Comparison of ENCODE assay signal across 19 cellular contexts in the genomic region with DNA sequence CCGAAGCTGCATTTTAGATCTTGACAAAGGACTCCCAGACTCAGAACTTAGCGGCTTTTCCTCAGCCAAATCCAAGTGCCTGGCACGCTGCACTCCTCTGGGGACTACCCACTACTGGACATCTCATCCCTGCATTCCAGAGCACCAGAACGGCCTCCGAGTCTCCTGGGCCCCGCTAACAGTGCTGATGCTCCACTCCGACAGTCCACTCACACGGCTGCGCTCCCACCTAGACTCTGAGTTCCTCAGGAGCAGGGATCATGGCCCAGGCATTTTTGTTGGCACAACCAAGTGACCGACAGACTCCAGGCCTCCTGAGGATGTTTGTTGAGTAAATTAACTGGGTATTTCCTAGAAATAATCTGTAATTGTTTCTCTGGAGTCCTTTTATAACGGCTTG.
A peak's percentile ranks its signal among the peaks of the same experiment; 100 is the strongest.
DNase-seq lines count a peak whose midpoint lies in the region; ATAC-seq and TF ChIP-seq lines count a peak whose summit lies in the region.
"Had no signal": no experiment of that assay in that cellular context is flagged by ENCODE, and none has a peak within 500 bp of the region (broad histone marks: within the 10 kb centered on the region; RNA-seq: fewer than 3 reads in every experiment).

No MANE protein-coding gene starts in this region.

- H4K91ac ChIP-seq in H9 (ENCODE audit: insufficient read length, low read depth, low read length), result no peak overlapping the region

- H3K27ac Mint-ChIP-seq in H9 (peak overlapping the region in 2 of 3 experiments; percentile 20 to 92; a peak in 2 of 7 replicates), mesothelial cell of epicardium (peak overlapping the region; percentile 57)
- H3K27ac Mint-ChIP-seq: CD8-positive, alpha-beta T cell had no signal

- H3K4ac ChIP-seq in H9 (ENCODE audit: low read depth, low read length), result no peak overlapping the region

- no peaks in the 10 kb centered on the region for H3K27me3 Mint-ChIP-seq in H9 (ENCODE audit: low read depth)
- no peaks in the 10 kb centered on the region for H3K27me3 Mint-ChIP-seq in mesothelial cell of epicardium (ENCODE audit: low read depth)

- H3K36me3 ChIP-seq in ascending aorta (peaks cover 89 to 97% of the 10 kb centered on the region in 2 donors), thoracic aorta (peaks cover 74% of the 10 kb centered on the region), stomach (peaks cover under 1 to 86% (median 49%) of the 10 kb centered on the region in 4 donors)

- no peak overlapping the region for H3K14ac ChIP-seq in H9 (ENCODE audit: insufficient read depth, low read length)

- H3K9me3 ChIP-seq in H9 (ENCODE audit: control insufficient read depth, low read depth, low read length) (no peaks in the 10 kb centered on the region), ascending aorta (no peaks in the 10 kb centered on the region), thoracic aorta (no peaks in the 10 kb centered on the region), stomach (no peaks in the 10 kb centered on the region)
- H3K9me3 ChIP-seq: A549, BE2C had no signal

- H4K20me1 ChIP-seq in H9 (ENCODE audit: control insufficient read depth, insufficient read depth, insufficient read length), result no peaks in the 10 kb centered on the region

- no peaks in the 10 kb centered on the region for H3K79me1 ChIP-seq in H9 (ENCODE audit: insufficient read depth, low read depth, low read length, poor library complexity, severe bottlenecking)

- H2BK5ac ChIP-seq in H9 (ENCODE audit: insufficient read length, low read length), result no peak overlapping the region

- TF ChIP-seq CTCF in H9 (conservative IDR thresholded peaks at IDR 0.05), result no peak
- no peak for TF ChIP-seq CTCF in ascending aorta (IDR thresholded peaks at IDR 0.05)
- no peak for TF ChIP-seq CTCF in mesothelial cell of epicardium (IDR thresholded peaks at IDR 0.05; ENCODE audit: unreplicated experiment)
- no peak for TF ChIP-seq CTCF in thoracic aorta (IDR thresholded peaks at IDR 0.05)
- TF ChIP-seq CTCF in stomach (IDR thresholded peaks at IDR 0.05), result no peak

- H3T11ph ChIP-seq in H9 (ENCODE audit: low read length), result no peak overlapping the region

- H2BK120ac ChIP-seq in H9 (ENCODE audit: low read depth, low read length, poor library complexity, severe bottlenecking), result no peak overlapping the region

- H3K4me2 ChIP-seq in H9 (ENCODE audit: insufficient read depth, insufficient read length, low read length), result no peak overlapping the region
- H3K4me2 ChIP-seq: A549 had no signal

- no peak overlapping the region for H3K23ac ChIP-seq in H9 (ENCODE audit: insufficient read length, low read depth, low read length)

- H3K4me1 Mint-ChIP-seq in H9, result no peaks in the 10 kb centered on the region
- no peaks in the 10 kb centered on the region for H3K4me1 Mint-ChIP-seq in mesothelial cell of epicardium
- H3K4me1 Mint-ChIP-seq: CD14-positive monocyte had no signal

- no peak overlapping the region for H2BK12ac ChIP-seq in H9 (ENCODE audit: insufficient read length, low read depth, low read length)

- DNase-seq in H9, result no peak
- DNase-seq in ascending aorta (ENCODE audit: low spot score in 2 of 2), result no peak
- no peak for DNase-seq in mesothelial cell of epicardium (ENCODE audit: low spot score in 2 of 2, unreplicated experiment in 2 of 2)
- no peak for DNase-seq in thoracic aorta (ENCODE audit: low spot score)
- DNase-seq in T1000 (lab: John Stamatoyannopoulos, UW), result no peak
- no peak for DNase-seq in stomach
- DNase-seq in C1 segment of cervical spinal cord (lab: John Stamatoyannopoulos, UW), result no peak
- no peak for DNase-seq in 8988T
- DNase-seq: BE2C; CD8-positive, alpha-beta T cell; COR-L47; DMS153; DMS79 treated with DMSO at 0.1 percent for 48 hours; GDM1; GM23248; H7 had no signal

- H3K36me3 Mint-ChIP-seq in H9 (ENCODE audit: insufficient read depth in 1 of 3, low read depth in 3 of 3), result peaks cover 65 to 93% (median 89%) of the 10 kb centered on the region in 3 experiments; a peak in 6 of 7 replicates
- peaks cover 66% of the 10 kb centered on the region for H3K36me3 Mint-ChIP-seq in mesothelial cell of epicardium
- H3K36me3 Mint-ChIP-seq: CD14-positive monocyte had no signal

- no peak overlapping the region for H3K4me3 Mint-ChIP-seq in H9
- H3K4me3 Mint-ChIP-seq in mesothelial cell of epicardium, result no peak overlapping the region
- H3K4me3 Mint-ChIP-seq: CD14-positive monocyte; CD8-positive, alpha-beta T cell had no signal

- no peak overlapping the region for H3K27ac ChIP-seq in H9 (ENCODE audit: insufficient read length, low read depth, low read length)
- H3K27ac ChIP-seq in ascending aorta, result peak overlapping the region; percentile 68 to 77
- H3K27ac ChIP-seq in thoracic aorta, result peak overlapping the region; percentile 58 to 79
- H3K27ac ChIP-seq in stomach, result no peak overlapping the region
- H3K27ac ChIP-seq: A549, GM23248 had no signal

- H3K79me2 ChIP-seq in H9 (ENCODE audit: insufficient read depth, low read length), result no peaks in the 10 kb centered on the region

- H3K9me3 Mint-ChIP-seq in H9 (no peaks in the 10 kb centered on the region), mesothelial cell of epicardium (no peaks in the 10 kb centered on the region)
- H3K9me3 Mint-ChIP-seq: CD8-positive, alpha-beta T cell had no signal

- TF ChIP-seq POLR2A in stomach (IDR thresholded peaks at IDR 0.05), result no peak

- no peak overlapping the region for H2AK5ac ChIP-seq in H9 (ENCODE audit: insufficient read length, low read length)

- H2BK20ac ChIP-seq in H9 (ENCODE audit: low read depth, low read length, poor library complexity, severe bottlenecking), result no peak overlapping the region

- H3K23me2 ChIP-seq in H9 (ENCODE audit: insufficient read length, low read depth, low read length, poor library complexity, severe bottlenecking), result no peaks in the 10 kb centered on the region

- no peaks in the 10 kb centered on the region for H3K27me3 ChIP-seq in H9 (ENCODE audit: insufficient read depth, low read length)
- no peaks in the 10 kb centered on the region for H3K27me3 ChIP-seq in ascending aorta
- no peaks in the 10 kb centered on the region for H3K27me3 ChIP-seq in thoracic aorta (replicated peaks; ENCODE audit: insufficient read depth)
- H3K27me3 ChIP-seq in stomach, result no peaks in the 10 kb centered on the region
- H3K27me3 ChIP-seq: BE2C had no signal

- no peak overlapping the region for H3K9ac ChIP-seq in H9 (ENCODE audit: extremely low read depth, insufficient read length, low read length)
- H3K9ac ChIP-seq: GM23248 had no signal

- no peak overlapping the region for H3K56ac ChIP-seq in H9 (ENCODE audit: insufficient read length, low read depth, low read length)

- no peak overlapping the region for H4K5ac ChIP-seq in H9 (ENCODE audit: insufficient read length, low read depth, low read length)

- WGBS in H9 (ENCODE audit: extremely low coverage, insufficient read length, low lambda C conversion rate), result no CpG with 5 or more reads among the region's 11 CpGs
- WGBS in stomach, 5 donors, result 92 to 98% (median 94%) methylated on average over 11 of the region's 11 CpGs

- H3K18ac ChIP-seq in H9 (ENCODE audit: insufficient read length, low read depth, low read length), result no peak overlapping the region

- H2AFZ ChIP-seq in H9 (ENCODE audit: low read length), result no peak overlapping the region
- H2AFZ ChIP-seq: GM23248 had no signal

- H2BK15ac ChIP-seq in H9 (ENCODE audit: low read depth, low read length), result no peak overlapping the region

- H4K8ac ChIP-seq in H9 (replicated peaks; ENCODE audit: insufficient read length, low read depth, low read length), result no peak overlapping the region

- H3K4me3 ChIP-seq in ascending aorta (no peak overlapping the region), thoracic aorta (no peak overlapping the region), stomach (no peak overlapping the region)
- H3K4me3 ChIP-seq: A549, GM23248 had no signal

- intact Hi-C loops in ascending aorta (cut with DNase I) (loop anchor here (5.0 kb wide), 2 partner anchors 38 to 42 kb away; no protein-coding TSS in a partner anchor), stomach (cut with DNase I; ENCODE audit: low total_unique reads) (no loop called here)

- no peak for ATAC-seq in thoracic aorta (ENCODE audit: insufficient number of reproducible peaks, low FRiP score, low read depth)
- ATAC-seq: CD8-positive, alpha-beta T cell; HepG2 had no signal

- TF ChIP-seq EP300 in stomach (IDR thresholded peaks at IDR 0.05), result no peak

- H3K4me1 ChIP-seq in H9 (ENCODE audit: insufficient read depth, low read length), result no peaks in the 10 kb centered on the region
- peaks cover 5 to 16% of the 10 kb centered on the region in 2 donors for H3K4me1 ChIP-seq in ascending aorta
- H3K4me1 ChIP-seq in thoracic aorta (ENCODE audit: control insufficient read depth in 1 of 2, low read depth in 2 of 2), result peaks cover 4 to 59% of the 10 kb centered on the region in 2 donors
- H3K4me1 ChIP-seq in stomach, result no peaks in the 10 kb centered on the region
- H3K4me1 ChIP-seq: A549, BE2C had no signal

Comparison
In these comparisons a context has a peak if more than half of its experiments do, and no peak if none do; other contexts are left out.
1. H3K27ac ChIP-seq: peak in ascending aorta (2 of 2) and thoracic aorta (2 of 2); none in H9 (single experiment) and stomach (0 of 5).